ENCODE assay signal across 9 cellular contexts in the genomic region with DNA sequence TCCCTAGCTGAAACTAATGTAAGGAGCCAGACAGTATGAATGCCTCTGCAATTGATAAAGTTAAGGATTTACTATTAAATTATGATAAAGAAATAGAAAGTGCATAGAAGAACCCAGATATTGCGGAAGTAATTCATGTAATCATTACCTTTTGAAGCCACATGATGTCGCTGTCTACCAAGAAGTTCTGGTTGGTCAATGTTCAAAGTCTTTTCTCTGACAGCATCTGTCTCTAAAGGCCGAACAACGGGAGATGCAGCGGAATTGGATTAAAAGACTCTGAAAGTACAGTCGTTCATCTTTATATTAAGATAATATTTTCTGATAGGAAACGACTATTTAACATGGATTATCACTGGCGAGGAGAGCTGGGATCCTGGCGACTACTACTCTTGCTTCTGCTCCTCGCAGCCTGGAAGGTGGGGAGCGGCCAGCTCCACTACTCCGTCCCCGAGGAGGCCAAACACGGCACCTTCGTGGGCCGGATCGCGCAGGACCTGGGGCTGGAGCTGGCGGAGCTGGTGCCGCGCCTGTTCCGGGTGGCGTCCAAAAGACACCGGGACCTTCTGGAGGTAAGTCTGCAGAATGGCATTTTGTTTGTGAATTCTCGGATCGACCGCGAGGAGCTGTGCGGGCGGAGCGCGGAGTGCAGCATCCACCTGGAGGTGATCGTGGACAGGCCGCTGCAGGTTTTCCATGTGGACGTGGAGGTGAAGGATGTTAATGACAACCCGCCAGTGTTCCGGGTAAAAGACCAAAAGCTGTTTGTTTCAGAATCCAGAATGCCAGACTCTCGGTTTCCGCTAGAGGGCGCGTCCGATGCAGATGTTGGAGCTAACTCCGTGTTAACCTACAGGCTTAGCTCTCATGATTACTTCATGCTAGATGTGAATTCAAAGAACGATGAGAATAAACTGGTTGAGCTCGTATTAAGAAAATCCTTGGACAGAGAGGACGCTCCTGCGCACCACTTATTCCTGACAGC. TPM values are rescaled to one million over a fixed set of nuclear protein-coding genes. Genes with fewer than 3 reads are reported as not detected.
A peak's percentile ranks its signal among the peaks of the same experiment; 100 is the strongest.
DNase-seq lines count a peak whose midpoint lies in the region; ATAC-seq and TF ChIP-seq lines count a peak whose summit lies in the region.
"Had no signal": no experiment of that assay in that cellular context is flagged by ENCODE, and none has a peak within 500 bp of the region (broad histone marks: within the 10 kb centered on the region; RNA-seq: fewer than 3 reads in every experiment).

A gene with protein sequence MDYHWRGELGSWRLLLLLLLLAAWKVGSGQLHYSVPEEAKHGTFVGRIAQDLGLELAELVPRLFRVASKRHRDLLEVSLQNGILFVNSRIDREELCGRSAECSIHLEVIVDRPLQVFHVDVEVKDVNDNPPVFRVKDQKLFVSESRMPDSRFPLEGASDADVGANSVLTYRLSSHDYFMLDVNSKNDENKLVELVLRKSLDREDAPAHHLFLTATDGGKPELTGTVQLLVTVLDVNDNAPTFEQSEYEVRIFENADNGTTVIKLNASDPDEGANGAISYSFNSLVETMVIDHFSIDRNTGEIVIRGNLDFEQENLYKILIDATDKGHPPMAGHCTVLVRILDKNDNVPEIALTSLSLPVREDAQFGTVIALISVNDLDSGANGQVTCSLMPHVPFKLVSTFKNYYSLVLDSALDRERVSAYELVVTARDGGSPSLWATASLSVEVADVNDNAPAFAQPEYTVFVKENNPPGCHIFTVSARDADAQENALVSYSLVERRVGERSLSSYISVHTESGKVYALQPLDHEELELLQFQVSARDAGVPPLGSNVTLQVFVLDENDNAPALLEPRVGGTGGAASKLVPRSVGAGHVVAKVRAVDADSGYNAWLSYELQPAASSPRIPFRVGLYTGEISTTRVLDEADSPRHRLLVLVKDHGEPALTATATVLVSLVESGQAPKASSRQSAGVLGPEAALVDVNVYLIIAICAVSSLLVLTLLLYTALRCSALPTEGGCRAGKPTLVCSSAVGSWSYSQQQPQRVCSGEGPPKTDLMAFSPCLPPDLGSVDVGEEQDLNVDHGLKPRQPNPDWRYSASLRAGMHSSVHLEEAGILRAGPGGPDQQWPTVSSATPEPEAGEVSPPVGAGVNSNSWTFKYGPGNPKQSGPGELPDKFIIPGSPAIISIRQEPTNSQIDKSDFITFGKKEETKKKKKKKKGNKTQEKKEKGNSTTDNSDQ (plus strand): TSS at position 210 of the 985 bp plus-strand sequence. CDS start 135 bp downstream, at position 345.

- H3K4me1 ChIP-seq in A673 (ENCODE audit: insufficient read depth, low read length, poor library complexity, severe bottlenecking) (no peaks in the 10 kb centered on the region), OCI-LY7 (ENCODE audit: insufficient read depth, low read length, poor library complexity, severe bottlenecking) (no peaks in the 10 kb centered on the region)

- no peaks in the 10 kb centered on the region for H3K79me2 ChIP-seq in OCI-LY7 (ENCODE audit: insufficient read depth, low read depth, low read length)

- DNase-seq in A673 (ENCODE audit: low spot score) (peak; percentile 76), H4 (ENCODE audit: low spot score) (peak; percentile 19), OCI-LY7 (ENCODE audit: low spot score) (peak; percentile 35), fibroblast of villous mesenchyme (ENCODE audit: low read depth) (no peak), COLO668 (lab: John Stamatoyannopoulos, UW; ENCODE audit: unreplicated experiment) (no peak), NCI-H1417 treated with DMSO at 0.1 percent for 48 hours (lab: John Stamatoyannopoulos, UW) (no peak)

- H3K4me3 ChIP-seq in A673 (ENCODE audit: low read depth, low read length, poor library complexity, severe bottlenecking): peak within 1 kb of the TSS; percentile 52
- no peak within 1 kb of the TSS for H3K4me3 ChIP-seq in OCI-LY7 (ENCODE audit: low read depth, low read length, poor library complexity, severe bottlenecking)
- H3K4me3 ChIP-seq in fibroblast of villous mesenchyme (ENCODE audit: low read depth, low read length): no peak within 1 kb of the TSS

- H3K36me3 ChIP-seq in A673 (ENCODE audit: insufficient read depth, low read length, poor library complexity, severe bottlenecking): no peaks in the 10 kb centered on the region
- no peaks in the 10 kb centered on the region for H3K36me3 ChIP-seq in OCI-LY7 (ENCODE audit: insufficient read depth, low read length)

- H3K4me2 ChIP-seq in OCI-LY7 (ENCODE audit: low read length): no peak within 1 kb of the TSS

- no peaks in the 10 kb centered on the region for H4K20me1 ChIP-seq in OCI-LY7 (ENCODE audit: insufficient read depth, low read length)

- POLR2A ChIA-PET in A673 (lab: Charles Lee; ENCODE audit: low non-redundant PET): interaction anchor here (0.6 kb wide), 1 partner anchor 232 kb away, joined by 3 read pairs; no protein-coding TSS in a partner anchor
- POLR2A ChIA-PET in OCI-LY7 (lab: Charles Lee): no interaction called here

- BruUV-seq in A673 (replicated peaks; lab: Mats Ljungman, UMichigan) (no TSS peak), OCI-LY7 (replicated peaks; lab: Mats Ljungman, UMichigan) (no TSS peak)

- CTCF ChIA-PET in A673 (lab: Charles Lee): interaction anchor here (0.6 to 1.8 kb wide), 12 partner anchors 10 to 199 kb away, joined by 3 to 13 read pairs (median 4); a partner anchor contains a TSS
- CTCF ChIA-PET in OCI-LY7 (lab: Charles Lee; ENCODE audit: unreplicated experiment): no interaction called here

- H3K27me3 ChIP-seq in A673 (replicated peaks; ENCODE audit: insufficient read depth, low read depth, low read length, poor library complexity): no peaks in the 10 kb centered on the region

- H3K9me2 ChIP-seq in OCI-LY7 (ENCODE audit: insufficient read depth, low read length): no peaks in the 10 kb centered on the region

- no peaks in the 10 kb centered on the region for H3K9me3 ChIP-seq in A673 (ENCODE audit: low read depth, low read length, poor library complexity, severe bottlenecking)
- no peaks in the 10 kb centered on the region for H3K9me3 ChIP-seq in OCI-LY7 (ENCODE audit: low read length)

- H2AFZ ChIP-seq in OCI-LY7 (ENCODE audit: low read length): no peak within 1 kb of the TSS

- intact Hi-C loops in A673 (cut with micrococcal nuclease; ENCODE audit: unreplicated experiment): no loop called here
- intact Hi-C loops in OCI-LY7 (cut with micrococcal nuclease; ENCODE audit: unreplicated experiment): loop anchor here (1.0 kb wide), 1 partner anchor 200 kb away; no protein-coding TSS in a partner anchor

- TF ChIP-seq CTCF in A673 (conservative IDR thresholded peaks at IDR 0.05; ENCODE audit: low read depth, low read length) (peak; percentile 71), OCI-LY7 (conservative IDR thresholded peaks at IDR 0.05; ENCODE audit: low read length) (peak; percentile 77), fibroblast of villous mesenchyme (IDR thresholded peaks at IDR 0.05; ENCODE audit: insufficient read depth, low read depth, low read length) (peak; percentile 35)

- ATAC-seq in HG03342 (IDR thresholded peaks at IDR 0.05; ENCODE audit: unreplicated experiment) (no peak), HG03097 (IDR thresholded peaks at IDR 0.05; ENCODE audit: low FRiP score, unreplicated experiment) (no peak)

- H3K27ac ChIP-seq in A673 (ENCODE audit: low read depth, low read length, poor library complexity, severe bottlenecking): no peak within 1 kb of the TSS
- H3K27ac ChIP-seq in OCI-LY7 (ENCODE audit: low read depth, low read length, poor library complexity, severe bottlenecking): no peak within 1 kb of the TSS
- H3K27ac ChIP-seq: HL-60 had no signal

RNA-seq across cellular contexts. Expression of the gene that starts here (rescaled TPM):
- 1.4 and 1.5 TPM in 2 replicates for total RNA-seq in A673 (2021)
- total RNA-seq in H4 (2014; rRNA removed; shearing (Covaris generic)): 0.04 and 0.17 TPM in 2 replicates
- not detected in 2 replicates for total RNA-seq in OCI-LY7 (2014; rRNA removed; shearing (Covaris generic))
- not detected in 2 replicates for total RNA-seq in OCI-LY7 (2022)
- total RNA-seq in fibroblast of villous mesenchyme: under 0.01 TPM in 2 replicates

Comparison
In these comparisons a context has a peak if more than half of its experiments do, and no peak if none do; other contexts are left out.
1. Peak in DNase-seq in H4; RNA of the gene not detected or under 1 TPM.
2. Peak in DNase-seq in OCI-LY7; RNA of the gene not detected or under 1 TPM.